ENCODE assay signal across 11 cellular contexts in genomic region chr12:87280356-87280755, GRCh38.
DNase-seq lines count a peak whose midpoint lies in the region; ATAC-seq, FAIRE-seq and TF ChIP-seq lines count a peak whose summit lies in the region.
"Had no signal": no experiment of that assay in that cellular context is flagged by ENCODE, and none has a peak within 500 bp of the region (broad histone marks: within the 10 kb centered on the region; RNA-seq: fewer than 3 reads in every experiment).

No MANE protein-coding gene starts in this region.

- POLR2A ChIA-PET in naive thymus-derived CD8-positive, alpha-beta T cell (lab: Charles Lee), result no interaction called here

- no peaks in the 10 kb centered on the region for H3K9me3 Mint-ChIP-seq in endothelial cell (ENCODE audit: unreplicated experiment)
- peaks cover 0 to 4% (median 0%) of the 10 kb centered on the region in 9 donors for H3K9me3 Mint-ChIP-seq in naive thymus-derived CD8-positive, alpha-beta T cell
- H3K9me3 Mint-ChIP-seq: dendritic cell treated with granulocyte-macrophage colony-stimulating factor and Interleukin-4, amounts not matched to agents 40 ng/mL and 50 ng/mL, for 4 days had no signal

- ATAC-seq in GM21423 (IDR thresholded peaks at IDR 0.05; ENCODE audit: unreplicated experiment), result peak; percentile 88
- ATAC-seq in HG03066 (IDR thresholded peaks at IDR 0.05; ENCODE audit: low read depth, unreplicated experiment), result peak; percentile 84
- ATAC-seq in naive thymus-derived CD8-positive, alpha-beta T cell, result no peak
- ATAC-seq: mucosa of descending colon had no signal

- TF ChIP-seq POLR2A in NB4 (IDR thresholded peaks at IDR 0.05; ENCODE audit: extremely low read depth, insufficient read length), result no peak

- H3K4me3 Mint-ChIP-seq in endothelial cell (ENCODE audit: unreplicated experiment), result no peak overlapping the region
- H3K4me3 Mint-ChIP-seq in naive thymus-derived CD8-positive, alpha-beta T cell, result no peak overlapping the region
- H3K4me3 Mint-ChIP-seq: CD4-positive, CD25-positive, alpha-beta regulatory T cell; dendritic cell treated with granulocyte-macrophage colony-stimulating factor and Interleukin-4, amounts not matched to agents 40 ng/mL and 50 ng/mL, for 4 days had no signal

- H3K36me3 Mint-ChIP-seq in endothelial cell (ENCODE audit: low read depth, unreplicated experiment), result no peaks in the 10 kb centered on the region
- no peaks in the 10 kb centered on the region for H3K36me3 Mint-ChIP-seq in naive thymus-derived CD8-positive, alpha-beta T cell
- H3K36me3 Mint-ChIP-seq: CD4-positive, CD25-positive, alpha-beta regulatory T cell had no signal

- DNase-seq in GM18507 (ENCODE audit: extremely low spot score, insufficient read length, low read depth), result no peak
- DNase-seq in NB4 (ENCODE audit: low read depth), result peak; percentile 48
- DNase-seq in central memory CD4-positive, alpha-beta T cell, result no peak
- no peak for DNase-seq in AG08395 (ENCODE audit: low spot score)
- no peak for DNase-seq in endothelial cell (ENCODE audit: low spot score)
- DNase-seq in naive thymus-derived CD8-positive, alpha-beta T cell, result no peak
- DNase-seq: CD4-positive, CD25-positive, alpha-beta regulatory T cell; mucosa of descending colon had no signal

- no peaks in the 10 kb centered on the region for H3K27me3 Mint-ChIP-seq in endothelial cell (ENCODE audit: unreplicated experiment)
- H3K27me3 Mint-ChIP-seq in naive thymus-derived CD8-positive, alpha-beta T cell, result no peaks in the 10 kb centered on the region
- H3K27me3 Mint-ChIP-seq: CD4-positive, CD25-positive, alpha-beta regulatory T cell; dendritic cell treated with granulocyte-macrophage colony-stimulating factor and Interleukin-4, amounts not matched to agents 40 ng/mL and 50 ng/mL, for 4 days had no signal

- H3K4me1 Mint-ChIP-seq in endothelial cell (ENCODE audit: unreplicated experiment), result no peaks in the 10 kb centered on the region
- peaks cover 0 to 8% (median 0%) of the 10 kb centered on the region in 4 donors for H3K4me1 Mint-ChIP-seq in naive thymus-derived CD8-positive, alpha-beta T cell
- H3K4me1 Mint-ChIP-seq: CD4-positive, CD25-positive, alpha-beta regulatory T cell had no signal

- H3K4me3 ChIP-seq in NB4 (ENCODE audit: low read depth, low read length), result no peak overlapping the region
- H3K4me3 ChIP-seq: mucosa of descending colon had no signal

- H3K27ac Mint-ChIP-seq in endothelial cell (ENCODE audit: unreplicated experiment), result no peak overlapping the region
- no peak overlapping the region for H3K27ac Mint-ChIP-seq in naive thymus-derived CD8-positive, alpha-beta T cell
- H3K27ac Mint-ChIP-seq: CD4-positive, CD25-positive, alpha-beta regulatory T cell; dendritic cell treated with granulocyte-macrophage colony-stimulating factor and Interleukin-4, amounts not matched to agents 40 ng/mL and 50 ng/mL, for 4 days had no signal

- no peak for TF ChIP-seq CTCF in NB4 (IDR thresholded peaks at IDR 0.05; ENCODE audit: low read depth, low read length)
- no peak for TF ChIP-seq CTCF in endothelial cell (IDR thresholded peaks at IDR 0.05; ENCODE audit: unreplicated experiment)

- peak; percentile 82 for FAIRE-seq in GM18507 (lab: Jason Lieb, UNC)

Comparison
In these comparisons a context has a peak if more than half of its experiments do, and no peak if none do; other contexts are left out.
1. ATAC-seq: peak in GM21423 (single experiment) and HG03066 (single experiment); none in naive thymus-derived CD8-positive, alpha-beta T cell (0 of 2).